Comparison of ENCODE assay signal across 6 cellular contexts in the genomic region with DNA sequence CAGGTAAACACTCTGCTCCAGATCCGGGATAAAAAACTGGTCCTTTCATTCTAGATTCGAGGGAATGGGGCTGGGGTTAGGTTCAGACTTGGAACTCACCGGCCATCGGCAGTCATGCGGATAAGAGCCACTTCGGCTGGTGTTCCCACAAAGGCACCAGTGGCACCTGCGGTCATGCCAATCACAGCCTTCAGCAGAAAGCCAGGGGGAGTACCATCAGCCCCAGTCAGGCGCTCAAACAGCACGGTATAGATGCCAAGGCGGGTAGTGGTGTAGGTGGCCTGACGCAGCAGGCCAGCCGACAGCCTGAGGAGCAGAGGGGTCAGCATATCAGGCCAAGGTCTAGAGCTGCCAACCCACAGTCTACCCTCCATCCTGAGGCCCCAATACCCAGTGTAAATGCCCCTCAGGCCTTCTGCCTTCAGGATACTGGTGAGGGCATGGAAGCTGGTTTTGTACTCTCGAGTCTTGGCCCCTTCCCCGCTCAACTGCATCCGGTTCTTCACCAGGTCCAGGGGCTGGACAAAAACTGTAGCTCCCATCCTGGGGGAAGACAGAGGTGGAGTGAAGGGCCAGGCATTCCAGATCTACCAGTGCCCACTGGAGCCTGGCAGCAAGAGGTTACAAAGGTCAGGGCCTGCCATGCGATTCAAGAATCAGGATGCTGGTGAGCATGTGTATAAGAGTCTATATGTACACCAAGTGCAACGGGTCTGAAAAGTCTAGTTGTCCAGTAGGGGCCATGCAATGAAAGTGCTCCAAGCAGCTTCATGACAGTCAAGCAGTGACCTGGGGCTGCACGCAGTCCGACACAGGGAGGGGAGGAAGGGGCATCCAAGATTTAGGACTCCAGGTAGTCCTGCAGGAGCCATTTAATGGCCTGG. TPM values are rescaled to one million over a fixed set of nuclear protein-coding genes. Genes with fewer than 3 reads are reported as not detected.
A peak's percentile ranks its signal among the peaks of the same experiment; 100 is the strongest.
DNase-seq lines count a peak whose midpoint lies in the region; FAIRE-seq and TF ChIP-seq lines count a peak whose summit lies in the region.

No MANE protein-coding gene starts in this region.

- 71% methylated on average over 16 to 19 of the region's 19 CpGs for WGBS in endodermal cell (ENCODE audit: insufficient coverage in 1 of 2, insufficient read length in 1 of 2), 2 experiments
- WGBS in small intestine, 3 donors: 23 to 56% (median 41%) methylated on average over 18 to 19 of the region's 19 CpGs

- H3K27ac ChIP-seq in endodermal cell (ENCODE audit: low read depth, low read length) (peak overlapping the region; percentile 96), small intestine (ENCODE audit: low read depth in 1 of 2, low read length in 1 of 2) (peak overlapping the region; percentile 93 to 96)

- peaks cover 27% of the 10 kb centered on the region for H3K4me1 Mint-ChIP-seq in endodermal cell

- H3K36me3 ChIP-seq in endodermal cell (ENCODE audit: control insufficient read depth, insufficient read depth, low read length): peaks cover 42% of the 10 kb centered on the region
- peaks cover 2 to 12% of the 10 kb centered on the region in 2 donors for H3K36me3 ChIP-seq in small intestine (ENCODE audit: control insufficient read depth in 2 of 2, insufficient read depth in 2 of 2, low read length in 2 of 2)

- H3K9me3 ChIP-seq in endodermal cell (ENCODE audit: control insufficient read depth, low read length): no peaks in the 10 kb centered on the region
- no peaks in the 10 kb centered on the region for H3K9me3 ChIP-seq in small intestine (ENCODE audit: control insufficient read depth, low read depth)

- H3K9me3 Mint-ChIP-seq in endodermal cell: no peaks in the 10 kb centered on the region

- peaks cover 6% of the 10 kb centered on the region for H3K4me1 ChIP-seq in endodermal cell (ENCODE audit: control insufficient read depth, insufficient read depth, low read length)
- peaks cover 4 to 11% of the 10 kb centered on the region in 2 donors for H3K4me1 ChIP-seq in small intestine (ENCODE audit: control insufficient read depth in 2 of 2, insufficient read depth in 1 of 2, low read depth in 1 of 2, low read length in 1 of 2)

- H3K9ac ChIP-seq in endodermal cell (ENCODE audit: extremely low read depth, low read length, poor library complexity, severe bottlenecking): peak overlapping the region; percentile 84

- H3K27me3 ChIP-seq in endodermal cell (ENCODE audit: control insufficient read depth, insufficient read depth, low read length, poor library complexity, severe bottlenecking) (no peaks in the 10 kb centered on the region), small intestine (ENCODE audit: control insufficient read depth in 2 of 2, insufficient read depth in 2 of 2, low read length in 2 of 2) (no peaks in the 10 kb centered on the region)

- H3K4me3 ChIP-seq in endodermal cell (ENCODE audit: low read length): peak overlapping the region; percentile 98
- H3K4me3 ChIP-seq in small intestine (ENCODE audit: low read depth in 1 of 2, low read length in 2 of 2): peak overlapping the region; percentile 64 to 92

- no peak for TF ChIP-seq CTCF in endodermal cell (conservative IDR thresholded peaks at IDR 0.05)

- H3K4me3 Mint-ChIP-seq in endodermal cell: peak overlapping the region; percentile 94

- no peaks in the 10 kb centered on the region for H3K27me3 Mint-ChIP-seq in endodermal cell (ENCODE audit: insufficient read depth)

- FAIRE-seq in small intestine (lab: Jason Lieb, UNC): no peak

- peak overlapping the region; percentile 99 for H3K27ac Mint-ChIP-seq in endodermal cell

- peaks cover 36% of the 10 kb centered on the region for H3K36me3 Mint-ChIP-seq in endodermal cell (ENCODE audit: low read depth)

- DNase-seq in NOMO-1 treated with DMSO at 0.1 percent for 48 hours (lab: John Stamatoyannopoulos, UW; ENCODE audit: unreplicated experiment) (peak; percentile 20), NOMO-1 treated with dmso at 0.1 percent for 144 hours (lab: John Stamatoyannopoulos, UW; ENCODE audit: unreplicated experiment) (no peak), endodermal cell (no peak), small intestine (peak; percentile 29), NCI-H1092 (lab: John Stamatoyannopoulos, UW) (no peak), T1000 (lab: John Stamatoyannopoulos, UW) (no peak)

RNA-seq across cellular contexts. Expression of gene SLC25A11, which starts 0.9 kb away (rescaled TPM):
- total RNA-seq in endodermal cell: 10 to 100 TPM; 59.9 to 76.9 TPM
- 63.1 TPM for polyA plus RNA-seq in endodermal cell (2013, experiment 1 of 2)
- polyA plus RNA-seq in endodermal cell (2013, experiment 2 of 2): 59.5 TPM
- 10 to 100 TPM; 55.1 to 79.2 (median 66.4) TPM for polyA plus RNA-seq in small intestine

RNA-seq across cellular contexts. Expression of gene RNF167, which starts 1.2 kb away (rescaled TPM):
- total RNA-seq in endodermal cell: 100 to 1,000 TPM; 120 to 123 TPM
- 106 TPM for polyA plus RNA-seq in endodermal cell (2013, experiment 1 of 2)
- polyA plus RNA-seq in endodermal cell (2013, experiment 2 of 2): 87.5 TPM
- 100 to 1,000 TPM; 108 to 132 (median 126) TPM for polyA plus RNA-seq in small intestine

RNA-seq across cellular contexts. Expression of gene GP1BA, which starts 6.8 kb away (rescaled TPM):
- not detected for total RNA-seq in endodermal cell
- not detected for polyA plus RNA-seq in endodermal cell (2013, experiment 1 of 2)
- polyA plus RNA-seq in endodermal cell (2013, experiment 2 of 2): not detected
- under 1 TPM in 1 of 3 donors, not detected in 2; 0.06 TPM for polyA plus RNA-seq in small intestine

RNA-seq across cellular contexts. Expression of gene PFN1, which starts 9.4 kb away (rescaled TPM):
- total RNA-seq in endodermal cell: 100 to 1,000 TPM; 880 to 935 TPM
- 762 TPM for polyA plus RNA-seq in endodermal cell (2013, experiment 1 of 2)
- polyA plus RNA-seq in endodermal cell (2013, experiment 2 of 2): 742 TPM
- polyA plus RNA-seq in small intestine: 1,000 to 10,000 TPM in 1 of 3 donors, 100 to 1,000 TPM in 2; 848 to 1,180 (median 968) TPM

RNA-seq across cellular contexts. Expression of gene ENO3, which starts 12.0 kb away (rescaled TPM):
- total RNA-seq in endodermal cell: 10 to 100 TPM; 34.1 to 53.6 TPM
- polyA plus RNA-seq in endodermal cell (2013, experiment 1 of 2): 57.3 TPM
- 57.5 TPM for polyA plus RNA-seq in endodermal cell (2013, experiment 2 of 2)
- polyA plus RNA-seq in small intestine: 10 to 100 TPM; 10.7 to 98.0 (median 25.9) TPM

Comparison
In these comparisons a context has a peak if more than half of its experiments do, and no peak if none do; other contexts are left out.
1. DNase-seq: peak in NOMO-1 treated with DMSO at 0.1 percent for 48 hours (single experiment) and small intestine (single experiment); none in NOMO-1 treated with dmso at 0.1 percent for 144 hours (single experiment), endodermal cell (single experiment), NCI-H1092 (single experiment) and T1000 (single experiment).